9 cellular contexts compared by ENCODE assay signal in the genomic region with DNA sequence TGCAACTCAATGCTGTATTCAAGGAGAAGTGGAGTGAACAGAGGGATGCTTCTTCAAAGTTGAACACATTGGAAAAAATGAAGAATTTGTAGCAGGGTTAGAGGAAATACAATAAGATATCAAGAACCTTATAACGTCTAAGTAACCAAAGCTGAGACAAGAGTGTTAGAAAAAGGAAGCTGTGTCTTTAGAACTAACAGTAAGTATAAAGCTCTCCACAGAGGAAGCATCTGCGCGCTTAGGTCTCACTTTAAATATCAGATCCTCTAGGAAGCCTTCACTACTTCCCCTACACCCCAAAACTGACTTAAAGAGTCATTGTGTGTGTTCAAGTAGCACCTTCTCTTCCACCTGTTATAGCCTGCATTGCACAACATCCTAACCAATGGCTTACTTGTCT. TPM values are rescaled to one million over a fixed set of nuclear protein-coding genes. Genes with fewer than 3 reads are reported as not detected.
DNase-seq lines count a peak whose midpoint lies in the region; ATAC-seq and TF ChIP-seq lines count a peak whose summit lies in the region.
"Had no signal": no experiment of that assay in that cellular context is flagged by ENCODE, and none has a peak within 500 bp of the region (broad histone marks: within the 10 kb centered on the region; RNA-seq: fewer than 3 reads in every experiment).

No MANE protein-coding gene starts in this region.

- no peaks in the 10 kb centered on the region for H3K9me3 Mint-ChIP-seq in central memory CD8-positive, alpha-beta T cell
- no peaks in the 10 kb centered on the region for H3K9me3 Mint-ChIP-seq in endodermal cell

- intact Hi-C loops in Right ventricle myocardium superior (cut with DNase I): no loop called here
- intact Hi-C loops in left ventricle myocardium inferior (cut with micrococcal nuclease): no loop called here
- intact Hi-C loops in upper lobe of right lung (cut with DNase I): no loop called here

- peaks cover 14% of the 10 kb centered on the region for H3K4me1 Mint-ChIP-seq in central memory CD8-positive, alpha-beta T cell
- H3K4me1 Mint-ChIP-seq in endodermal cell: no peaks in the 10 kb centered on the region

- H3K9ac ChIP-seq in endodermal cell (ENCODE audit: extremely low read depth, low read length, poor library complexity, severe bottlenecking): no peak overlapping the region

- peak overlapping the region; percentile 73 for H3K4me3 Mint-ChIP-seq in central memory CD8-positive, alpha-beta T cell
- no peak overlapping the region for H3K4me3 Mint-ChIP-seq in endodermal cell

- H3K36me3 Mint-ChIP-seq in central memory CD8-positive, alpha-beta T cell (ENCODE audit: insufficient read depth): peaks cover 6% of the 10 kb centered on the region
- no peaks in the 10 kb centered on the region for H3K36me3 Mint-ChIP-seq in endodermal cell (ENCODE audit: low read depth)

- ATAC-seq in Right ventricle myocardium superior (ENCODE audit: poor library complexity) (peak; percentile 59), HG03378 (IDR thresholded peaks at IDR 0.05; ENCODE audit: unreplicated experiment) (peak; percentile 4), upper lobe of right lung (peak; percentile 53)
- peak; percentile 44 for ATAC-seq in central memory CD8-positive, alpha-beta T cell (replicated peaks; ENCODE audit: extremely low read depth, poor library complexity, severe bottlenecking)
- ATAC-seq: PC-3 had no signal

- no peaks in the 10 kb centered on the region for H3K4me1 ChIP-seq in left ventricle myocardium inferior
- H3K4me1 ChIP-seq in upper lobe of right lung: peaks cover 13% of the 10 kb centered on the region
- no peaks in the 10 kb centered on the region for H3K4me1 ChIP-seq in endodermal cell (ENCODE audit: control insufficient read depth, insufficient read depth, low read length)

- peaks cover 18% of the 10 kb centered on the region for H3K27me3 Mint-ChIP-seq in central memory CD8-positive, alpha-beta T cell
- H3K27me3 Mint-ChIP-seq in endodermal cell (ENCODE audit: insufficient read depth): peaks cover 9% of the 10 kb centered on the region

- H3K4me3 ChIP-seq in left ventricle myocardium inferior (no peak overlapping the region), upper lobe of right lung (peak overlapping the region; percentile 8), endodermal cell (ENCODE audit: low read length) (no peak overlapping the region)

- no peaks in the 10 kb centered on the region for H3K36me3 ChIP-seq in left ventricle myocardium inferior
- no peaks in the 10 kb centered on the region for H3K36me3 ChIP-seq in upper lobe of right lung
- H3K36me3 ChIP-seq in endodermal cell (ENCODE audit: control insufficient read depth, insufficient read depth, low read length): no peaks in the 10 kb centered on the region

- H3K27ac ChIP-seq in left ventricle myocardium inferior (replicated peaks) (no peak overlapping the region), upper lobe of right lung (no peak overlapping the region), endodermal cell (ENCODE audit: low read depth, low read length) (no peak overlapping the region)

- no peaks in the 10 kb centered on the region for H3K9me3 ChIP-seq in left ventricle myocardium inferior (replicated peaks)
- no peaks in the 10 kb centered on the region for H3K9me3 ChIP-seq in upper lobe of right lung
- no peaks in the 10 kb centered on the region for H3K9me3 ChIP-seq in endodermal cell (ENCODE audit: control insufficient read depth, low read length)

- H3K27ac Mint-ChIP-seq in central memory CD8-positive, alpha-beta T cell (ENCODE audit: low read depth): peak overlapping the region; percentile 73
- H3K27ac Mint-ChIP-seq in endodermal cell: no peak overlapping the region

- DNase-seq in Right ventricle myocardium superior (no peak), left ventricle myocardium inferior (no peak), upper lobe of right lung (no peak), dermis blood vessel endothelial cell (no peak), NCI-H1092 treated with DMSO at 0.1 percent for 48 hours (lab: John Stamatoyannopoulos, UW) (no peak), endodermal cell (no peak)
- DNase-seq in central memory CD8-positive, alpha-beta T cell (ENCODE audit: low spot score in 2 of 2): no peak
- DNase-seq: PC-3 had no signal

- H3K27me3 ChIP-seq in left ventricle myocardium inferior (ENCODE audit: low read depth) (no peaks in the 10 kb centered on the region), upper lobe of right lung (no peaks in the 10 kb centered on the region), endodermal cell (ENCODE audit: control insufficient read depth, insufficient read depth, low read length, poor library complexity, severe bottlenecking) (no peaks in the 10 kb centered on the region)

- TF ChIP-seq CTCF in left ventricle myocardium inferior (IDR thresholded peaks at IDR 0.05; ENCODE audit: borderline replicate concordance) (no peak), upper lobe of right lung (IDR thresholded peaks at IDR 0.05) (no peak), endodermal cell (conservative IDR thresholded peaks at IDR 0.05) (no peak)

- 71 to 96% methylated on average over 1 to 3 of the region's 3 CpGs for WGBS in endodermal cell (ENCODE audit: insufficient coverage in 1 of 2, insufficient read length in 1 of 2), 2 experiments

RNA-seq across cellular contexts. Expression of a gene that starts 43.0 kb away (rescaled TPM):
- 0.22 TPM for total RNA-seq in Right ventricle myocardium superior
- 0.30 TPM for total RNA-seq in left ventricle myocardium inferior
- 7.8 TPM for total RNA-seq in upper lobe of right lung
- 3.1 and 3.8 TPM in 2 replicates for total RNA-seq in dermis blood vessel endothelial cell
- not detected for total RNA-seq in endodermal cell
- polyA plus RNA-seq in endodermal cell (2013, experiment 1 of 2): not detected
- polyA plus RNA-seq in endodermal cell (2013, experiment 2 of 2): not detected
- total RNA-seq: PC-3 had no signal

Comparison
In these comparisons a context has a peak if more than half of its experiments do, and no peak if none do; other contexts are left out.
1. ATAC-seq: peak in every context shown above with its lines; median percentile 59 in Right ventricle myocardium superior; 53 in upper lobe of right lung; 44 in central memory CD8-positive, alpha-beta T cell; 4 in HG03378.